1 cellular context compared by ENCODE assay signal in genomic region chr2:60152226-60152833, GRCh38.
TF ChIP-seq lines count a peak whose summit lies in the region.

No MANE protein-coding gene starts in this region.

TF ChIP-seq in WTC11, 78 proteins besides CTCF, POLR2A, EP300 and RAD21 (continued from another document):
- TF ChIP-seq AR (CRISPR knock-in tag; IDR thresholded peaks at IDR 0.05), result no peak
- no peak for TF ChIP-seq USF1 (CRISPR knock-in tag; IDR thresholded peaks at IDR 0.05)
- no peak for TF ChIP-seq NFATC4 (CRISPR knock-in tag; IDR thresholded peaks at IDR 0.05)
- TF ChIP-seq ARID4B (CRISPR knock-in tag; IDR thresholded peaks at IDR 0.05; ENCODE audit: borderline replicate concordance), result no peak
- no peak for TF ChIP-seq ZNF219 (CRISPR knock-in tag; IDR thresholded peaks at IDR 0.05; ENCODE audit: borderline replicate concordance)
- no peak for TF ChIP-seq TCF7 (CRISPR knock-in tag; IDR thresholded peaks at IDR 0.05; ENCODE audit: low read depth)
- TF ChIP-seq TEAD4 (CRISPR knock-in tag; IDR thresholded peaks at IDR 0.05), result no peak
- no peak for TF ChIP-seq FOXJ3 (CRISPR knock-in tag; IDR thresholded peaks at IDR 0.05; ENCODE audit: borderline replicate concordance)
- TF ChIP-seq ZNF138 (CRISPR knock-in tag; conservative IDR thresholded peaks at IDR 0.05), result no peak
- no peak for TF ChIP-seq PREB (CRISPR knock-in tag; IDR thresholded peaks at IDR 0.05; ENCODE audit: borderline replicate concordance)
- no peak for TF ChIP-seq ZSCAN18 (CRISPR knock-in tag; IDR thresholded peaks at IDR 0.05)
- no peak for TF ChIP-seq MYBL2 (CRISPR knock-in tag; IDR thresholded peaks at IDR 0.05)
- TF ChIP-seq PRDM15 (CRISPR knock-in tag; IDR thresholded peaks at IDR 0.05), result no peak
- TF ChIP-seq ZNF671 (CRISPR knock-in tag; IDR thresholded peaks at IDR 0.05), result no peak
- TF ChIP-seq JUN (CRISPR knock-in tag; IDR thresholded peaks at IDR 0.05), result no peak
